2 cellular contexts compared by ENCODE assay signal in the genomic region with DNA sequence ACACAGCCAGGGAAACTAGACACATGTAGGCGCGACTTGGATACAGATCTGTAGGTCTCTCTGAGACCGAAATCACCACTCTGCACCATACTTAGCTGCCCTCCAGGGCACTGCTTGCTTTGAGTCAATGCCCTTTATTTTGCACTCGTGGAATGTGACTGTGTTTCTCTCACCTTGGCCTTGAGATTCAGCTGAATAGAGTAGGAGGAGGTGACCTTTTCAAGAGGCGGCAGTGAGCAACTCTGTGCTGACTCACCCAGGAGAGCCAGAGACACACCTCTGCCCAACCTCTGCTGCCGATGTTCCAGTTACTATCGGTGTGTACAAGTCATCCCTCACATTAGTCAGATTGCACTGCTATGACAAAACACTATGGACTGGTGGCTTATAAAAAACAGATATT.
A peak's percentile ranks its signal among the peaks of the same experiment; 100 is the strongest.
TF ChIP-seq lines count a peak whose summit lies in the region.

No MANE protein-coding gene starts in this region.

TF ChIP-seq in HCT116, 20 proteins besides CTCF, POLR2A, EP300 and RAD21:
- TF ChIP-seq MAX (IDR thresholded peaks at IDR 0.05) = no peak
- TF ChIP-seq EZH2 (IDR thresholded peaks at IDR 0.05) = no peak
- peak; percentile 25; the same call in 1 of the 2 replicates for TF ChIP-seq SP1 (IDR thresholded peaks at IDR 0.05; ENCODE audit: low read depth)
- TF ChIP-seq, protein P1, sequence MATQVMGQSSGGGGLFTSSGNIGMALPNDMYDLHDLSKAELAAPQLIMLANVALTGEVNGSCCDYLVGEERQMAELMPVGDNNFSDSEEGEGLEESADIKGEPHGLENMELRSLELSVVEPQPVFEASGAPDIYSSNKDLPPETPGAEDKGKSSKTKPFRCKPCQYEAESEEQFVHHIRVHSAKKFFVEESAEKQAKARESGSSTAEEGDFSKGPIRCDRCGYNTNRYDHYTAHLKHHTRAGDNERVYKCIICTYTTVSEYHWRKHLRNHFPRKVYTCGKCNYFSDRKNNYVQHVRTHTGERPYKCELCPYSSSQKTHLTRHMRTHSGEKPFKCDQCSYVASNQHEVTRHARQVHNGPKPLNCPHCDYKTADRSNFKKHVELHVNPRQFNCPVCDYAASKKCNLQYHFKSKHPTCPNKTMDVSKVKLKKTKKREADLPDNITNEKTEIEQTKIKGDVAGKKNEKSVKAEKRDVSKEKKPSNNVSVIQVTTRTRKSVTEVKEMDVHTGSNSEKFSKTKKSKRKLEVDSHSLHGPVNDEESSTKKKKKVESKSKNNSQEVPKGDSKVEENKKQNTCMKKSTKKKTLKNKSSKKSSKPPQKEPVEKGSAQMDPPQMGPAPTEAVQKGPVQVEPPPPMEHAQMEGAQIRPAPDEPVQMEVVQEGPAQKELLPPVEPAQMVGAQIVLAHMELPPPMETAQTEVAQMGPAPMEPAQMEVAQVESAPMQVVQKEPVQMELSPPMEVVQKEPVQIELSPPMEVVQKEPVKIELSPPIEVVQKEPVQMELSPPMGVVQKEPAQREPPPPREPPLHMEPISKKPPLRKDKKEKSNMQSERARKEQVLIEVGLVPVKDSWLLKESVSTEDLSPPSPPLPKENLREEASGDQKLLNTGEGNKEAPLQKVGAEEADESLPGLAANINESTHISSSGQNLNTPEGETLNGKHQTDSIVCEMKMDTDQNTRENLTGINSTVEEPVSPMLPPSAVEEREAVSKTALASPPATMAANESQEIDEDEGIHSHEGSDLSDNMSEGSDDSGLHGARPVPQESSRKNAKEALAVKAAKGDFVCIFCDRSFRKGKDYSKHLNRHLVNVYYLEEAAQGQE (IDR thresholded peaks at IDR 0.05; ENCODE audit: low read depth) = no peak
- no peak for TF ChIP-seq EGR1 (IDR thresholded peaks at IDR 0.05; ENCODE audit: low read depth)
- no peak for TF ChIP-seq ATF3 (IDR thresholded peaks at IDR 0.05)
- peak; percentile 46; the same call in 1 of the 2 replicates for TF ChIP-seq JUND (IDR thresholded peaks at IDR 0.05)
- TF ChIP-seq POLR2AphosphoS5 (IDR thresholded peaks at IDR 0.05; ENCODE audit: low read depth, low read length) = no peak
- no peak for TF ChIP-seq CBX3 (IDR thresholded peaks at IDR 0.05; ENCODE audit: low read depth)
- TF ChIP-seq ZNF274 (IDR thresholded peaks at IDR 0.05; ENCODE audit: low read depth, low read length) = no peak
- no peak for TF ChIP-seq ELF1 (IDR thresholded peaks at IDR 0.05; ENCODE audit: borderline replicate concordance, low read depth)
- no peak for TF ChIP-seq YY1 (IDR thresholded peaks at IDR 0.05; ENCODE audit: extremely low read depth, insufficient replicate concordance, low read depth, low read length)
- no peak for TF ChIP-seq EZH2phosphoT487 (IDR thresholded peaks at IDR 0.05; ENCODE audit: borderline replicate concordance)
- peak; percentile 55; the same call in 1 of the 2 replicates for TF ChIP-seq FOSL1 (IDR thresholded peaks at IDR 0.05; ENCODE audit: low read depth)
- no peak; the same call in 1 of the 2 replicates for TF ChIP-seq CEBPB (IDR thresholded peaks at IDR 0.05; ENCODE audit: low read depth)
- TF ChIP-seq SIN3A (IDR thresholded peaks at IDR 0.05; ENCODE audit: low read depth) = no peak
- TF ChIP-seq SRF (IDR thresholded peaks at IDR 0.05; ENCODE audit: low read depth) = no peak
- no peak for TF ChIP-seq ZBTB33 (IDR thresholded peaks at IDR 0.05; ENCODE audit: extremely low read depth, insufficient replicate concordance, low read length)

TF ChIP-seq in GM12878, 131 proteins besides CTCF, POLR2A, EP300 and RAD21 (continued from another document):
- TF ChIP-seq CHD1 (IDR thresholded peaks at IDR 0.05; ENCODE audit: low read depth, low read length) = no peak
